25 cellular contexts compared by ENCODE assay signal in genomic region chr2:203745267-203745666, GRCh38. TPM values are rescaled to one million over a fixed set of nuclear protein-coding genes. Genes with fewer than 3 reads are reported as not detected.
"Had no signal": no experiment of that assay in that cellular context is flagged by ENCODE, and none has a peak within 500 bp of the region (broad histone marks: within the 10 kb centered on the region; RNA-seq: fewer than 3 reads in every experiment).

No MANE protein-coding gene starts in this region.

- H3K9me3 Mint-ChIP-seq: endodermal cell had no signal

- ATAC-seq: left lung, sciatic nerve, T-cell had no signal

- H3K4me1 ChIP-seq: breast epithelium, left lung, testis, uterus had no signal

- H3K4me3 Mint-ChIP-seq: central memory CD8-positive, alpha-beta T cell; endodermal cell; naive B cell; neural crest cell had no signal

- H3K4me1 Mint-ChIP-seq: endodermal cell, naive B cell had no signal

- H3K4me3 ChIP-seq: breast epithelium, left lung, lung, testis, uterus had no signal

- H3K27me3 ChIP-seq: breast epithelium, left lung, testis, uterus had no signal

- H3K27ac Mint-ChIP-seq: endodermal cell had no signal

- H3K27ac ChIP-seq: breast epithelium, epithelial cell of prostate, left lung, testis, uterus had no signal

- DNase-seq: activated CD4-positive, alpha-beta T cell treated with anti-CD3 and anti-CD28 coated beads for 1 hour; activated CD4-positive, alpha-beta T cell treated with anti-CD3 and anti-CD28 coated beads, Interleukin-2, amount 50 U/mL, for 4 hours; activated effector memory CD4-positive, alpha-beta T cell treated with Interleukin-2 at 50 U/mL for 16 hours; activated naive CD4-positive, alpha-beta T cell treated with anti-CD3 and anti-CD28 coated beads, Interleukin-2, amount 50 U/mL, for 16 hours; activated T-cell treated with anti-CD3 and anti-CD28 coated beads, Interleukin-2, amount 50 U/mL, for 48 hours; amniotic stem cell; cortex of kidney; endodermal cell; kidney glomerular epithelial cell; left lung; naive B cell; occipital lobe; posterior cingulate gyrus; stimulated activated CD4-positive, alpha-beta T cell treated with anti-CD3 and anti-CD28 coated beads, Interleukin-4, amount 100 ng/mL, for 1 hour; stimulated activated naive CD4-positive, alpha-beta T cell; T-cell; testis; uterus had no signal

- H3K9me3 ChIP-seq: breast epithelium, left lung, testis, uterus had no signal

- H3K27me3 Mint-ChIP-seq: central memory CD8-positive, alpha-beta T cell; T-cell had no signal

- H3K36me3 ChIP-seq: breast epithelium, left lung, uterus had no signal

RNA-seq across cellular contexts. Expression of gene CD28, which starts 38.8 kb away (rescaled TPM):
- total RNA-seq: endodermal cell, fibroblast of villous mesenchyme, neural crest cell had no signal
